Comparison of ENCODE assay signal across 10 cellular contexts in genomic region chr14:61420326-61420725, GRCh38.
DNase-seq lines count a peak whose midpoint lies in the region; ATAC-seq and TF ChIP-seq lines count a peak whose summit lies in the region.
"Had no signal": no experiment of that assay in that cellular context is flagged by ENCODE, and none has a peak within 500 bp of the region (broad histone marks: within the 10 kb centered on the region; RNA-seq: fewer than 3 reads in every experiment).

No MANE protein-coding gene starts in this region.

- ATAC-seq in GM18502 (IDR thresholded peaks at IDR 0.05; ENCODE audit: poor library complexity, unreplicated experiment) = no peak

- H3K27me3 ChIP-seq in adipocyte (replicated peaks; ENCODE audit: control insufficient read depth, insufficient read depth, low read length) = peaks cover 10% of the 10 kb centered on the region
- H3K27me3 ChIP-seq in Peyer's patch = no peaks in the 10 kb centered on the region

- no peak for TF ChIP-seq CTCF in Peyer's patch (IDR thresholded peaks at IDR 0.05)

- WGBS in mesodermal cell (ENCODE audit: insufficient coverage in 2 of 2), 2 experiments = 56 to 68% methylated on average over 2 to 3 of the region's 4 CpGs

- H3K27ac ChIP-seq in mesodermal cell (ENCODE audit: low read depth, low read length, severe bottlenecking) (peak overlapping the region; percentile 73), Peyer's patch (no peak overlapping the region)
- H3K27ac ChIP-seq: VCaP had no signal

- TF ChIP-seq POLR2A in Peyer's patch (IDR thresholded peaks at IDR 0.05) = no peak

- H3K4me3 ChIP-seq in adipocyte (ENCODE audit: low read length) = no peak overlapping the region
- no peak overlapping the region for H3K4me3 ChIP-seq in mesodermal cell (ENCODE audit: extremely low read depth, insufficient read depth, low read length, poor library complexity, severe bottlenecking)
- H3K4me3 ChIP-seq in Peyer's patch = no peak overlapping the region

- DNase-seq in COLO829 (ENCODE audit: low spot score) (peak; percentile 66), NCI-H2196 (lab: John Stamatoyannopoulos, UW; ENCODE audit: unreplicated experiment) (peak; percentile 64), adipocyte (ENCODE audit: low read depth) (peak; percentile 34), Peyer's patch (no peak), SKM-1 treated with dmso at 0.1 percent for 144 hours (lab: John Stamatoyannopoulos, UW; ENCODE audit: unreplicated experiment) (no peak), NOMO-1 (lab: John Stamatoyannopoulos, UW; ENCODE audit: unreplicated experiment in 2 of 2) (no peak)
- DNase-seq: GOT3 had no signal

- H3K9ac ChIP-seq in adipocyte (ENCODE audit: low read length) = no peak overlapping the region

- peaks cover 31% of the 10 kb centered on the region for H3K4me1 ChIP-seq in adipocyte (ENCODE audit: control insufficient read depth, insufficient read depth, low read length)
- H3K4me1 ChIP-seq in mesodermal cell (ENCODE audit: control insufficient read depth, insufficient read depth, low read length, poor library complexity, severe bottlenecking) = peaks cover 32% of the 10 kb centered on the region
- H3K4me1 ChIP-seq in Peyer's patch = peaks cover 0 to 8% (median 3%) of the 10 kb centered on the region in 4 donors

- H3K9me3 ChIP-seq in adipocyte (ENCODE audit: control insufficient read depth, low read length) (no peaks in the 10 kb centered on the region), mesodermal cell (ENCODE audit: control insufficient read depth, low read length) (peaks cover 7% of the 10 kb centered on the region), Peyer's patch (no peaks in the 10 kb centered on the region)

- no peaks in the 10 kb centered on the region for H3K36me3 ChIP-seq in adipocyte (ENCODE audit: control insufficient read depth, insufficient read depth, low read length, severe bottlenecking)
- no peaks in the 10 kb centered on the region for H3K36me3 ChIP-seq in mesodermal cell (ENCODE audit: control insufficient read depth, insufficient read depth, low read length)
- no peaks in the 10 kb centered on the region for H3K36me3 ChIP-seq in Peyer's patch

Comparison
In these comparisons a context has a peak if more than half of its experiments do, and no peak if none do; other contexts are left out.
1. DNase-seq: peak in COLO829 (single experiment), NCI-H2196 (single experiment) and adipocyte (single experiment); none in Peyer's patch (0 of 3), SKM-1 treated with dmso at 0.1 percent for 144 hours (single experiment) and NOMO-1 (0 of 2).